In genomic region chr7:157335991-157336382, GRCh38 we compare ENCODE assay signal across 8 cellular contexts. TPM values are rescaled to one million over a fixed set of nuclear protein-coding genes. Genes with fewer than 3 reads are reported as not detected.
DNase-seq lines count a peak whose midpoint lies in the region; ATAC-seq and TF ChIP-seq lines count a peak whose summit lies in the region.

No MANE protein-coding gene starts in this region.

- peak overlapping the region; percentile 88 to 99 (median 98) for H3K27ac ChIP-seq in gastroesophageal sphincter

- H3K36me3 ChIP-seq in GM06990 (ENCODE audit: control insufficient read depth, insufficient read depth, low read length) (no peaks in the 10 kb centered on the region), gastroesophageal sphincter (no peaks in the 10 kb centered on the region)

- no peaks in the 10 kb centered on the region for H3K9me3 Mint-ChIP-seq in WTC11

- peak overlapping the region; percentile 92 for H3K27ac Mint-ChIP-seq in WTC11

- H3K27me3 Mint-ChIP-seq in WTC11 (ENCODE audit: low read depth) = no peaks in the 10 kb centered on the region; the same call in 1 of the 2 replicates

- H3K4me3 Mint-ChIP-seq in WTC11 = peak overlapping the region; percentile 88

- POLR2A ChIA-PET in WTC11 (lab: Charles Lee) = interaction anchor here (1.2 to 2.9 kb wide), 4 partner anchors 13 to 29 kb away, joined by 3 to 12 read pairs (median 4); no protein-coding TSS in a partner anchor

- H3K4me1 Mint-ChIP-seq in WTC11 = peaks cover 43% of the 10 kb centered on the region

- H3K4me3 ChIP-seq in GM06990 (replicated peaks; ENCODE audit: low read depth, low read length) = peak overlapping the region; percentile 81
- peak overlapping the region; percentile 87 to 94 for H3K4me3 ChIP-seq in gastroesophageal sphincter
- peak overlapping the region; percentile 66 for H3K4me3 ChIP-seq in skeletal muscle cell (ENCODE audit: low read depth, low read length)

- TF ChIP-seq POLR2A in gastroesophageal sphincter (IDR thresholded peaks at IDR 0.05) = no peak

- CTCF ChIA-PET in WTC11 (lab: Charles Lee) = interaction anchor here (2.0 kb wide), 1 partner anchor 9 kb away, joined by 7 read pairs; no protein-coding TSS in a partner anchor

- ATAC-seq in WTC11 (peak; percentile 9), gastroesophageal sphincter (no peak), GM19463 (IDR thresholded peaks at IDR 0.05; ENCODE audit: unreplicated experiment) (no peak), GM18907 (IDR thresholded peaks at IDR 0.05; ENCODE audit: unreplicated experiment) (no peak)

- H3K4me1 ChIP-seq in gastroesophageal sphincter = peaks cover 0 to 40% (median 23%) of the 10 kb centered on the region in 3 donors

- no peaks in the 10 kb centered on the region for H3K27me3 ChIP-seq in GM06990 (replicated peaks; ENCODE audit: control insufficient read depth, insufficient read depth, low read length)
- peaks cover 2% of the 10 kb centered on the region for H3K27me3 ChIP-seq in gastroesophageal sphincter

- DNase-seq in GM06990 (ENCODE audit: extremely low read depth, insufficient read length) (no peak), WTC11 (ENCODE audit: low spot score) (no peak), skeletal muscle cell (ENCODE audit: low read depth) (no peak), NK-92 (lab: John Stamatoyannopoulos, UW; ENCODE audit: unreplicated experiment) (no peak), NCI-H446 (lab: John Stamatoyannopoulos, UW) (no peak)

- no peak for TF ChIP-seq CTCF in GM06990 (IDR thresholded peaks at IDR 0.05; ENCODE audit: insufficient read depth, low read length, poor library complexity, severe bottlenecking)
- TF ChIP-seq CTCF in WTC11 (IDR thresholded peaks at IDR 0.05) = no peak
- TF ChIP-seq CTCF in gastroesophageal sphincter (IDR thresholded peaks at IDR 0.05) = no peak

- H3K36me3 Mint-ChIP-seq in WTC11 = peaks cover 29% of the 10 kb centered on the region

- no peaks in the 10 kb centered on the region for H3K9me3 ChIP-seq in gastroesophageal sphincter

- TF ChIP-seq EP300 in gastroesophageal sphincter (IDR thresholded peaks at IDR 0.05) = no peak

- 37 to 44% methylated on average over 7 to 8 of the region's 11 CpGs for WGBS in gastroesophageal sphincter (ENCODE audit: low coverage in 1 of 2), 2 donors

TF ChIP-seq in WTC11, 78 proteins besides CTCF, POLR2A, EP300 and RAD21 (continues in another document):
- no peak for TF ChIP-seq AR (CRISPR knock-in tag; IDR thresholded peaks at IDR 0.05)
- no peak for TF ChIP-seq ARID4B (CRISPR knock-in tag; IDR thresholded peaks at IDR 0.05; ENCODE audit: borderline replicate concordance)
- TF ChIP-seq ZNF532 (CRISPR knock-in tag; IDR thresholded peaks at IDR 0.05; ENCODE audit: borderline replicate concordance) = no peak
- TF ChIP-seq CDX4 (CRISPR knock-in tag; IDR thresholded peaks at IDR 0.05; ENCODE audit: borderline replicate concordance) = no peak
- no peak for TF ChIP-seq ZNF512 (CRISPR knock-in tag; IDR thresholded peaks at IDR 0.05; ENCODE audit: borderline replicate concordance)

RNA-seq across cellular contexts. Expression of gene DNAJB6, which starts 0.8 kb away (rescaled TPM):
- total RNA-seq in WTC11 (2021) (264 to 288 TPM (median 268 TPM) in 3 replicates), gastroesophageal sphincter (100 to 1,000 TPM; 117 to 195 (median 148) TPM)
